29 cellular contexts compared by ENCODE assay signal in genomic region chr5:176167800-176168199, GRCh38.
A peak's percentile ranks its signal among the peaks of the same experiment; 100 is the strongest.
DNase-seq lines count a peak whose midpoint lies in the region; ATAC-seq and TF ChIP-seq lines count a peak whose summit lies in the region.
"Had no signal": no experiment of that assay in that cellular context is flagged by ENCODE, and none has a peak within 500 bp of the region (broad histone marks: within the 10 kb centered on the region; RNA-seq: fewer than 3 reads in every experiment).

No MANE protein-coding gene starts in this region.

- 76% methylated on average over 6 of the region's 6 CpGs for WGBS in mammary epithelial cell (ENCODE audit: low coverage, missing lambda C conversion rate)

- H3K4me3 Mint-ChIP-seq in naive thymus-derived CD4-positive, alpha-beta T cell, result no peak overlapping the region
- H3K4me3 Mint-ChIP-seq: activated CD8-positive, alpha-beta T cell treated with anti-CD3 and anti-CD28 coated beads, Interleukin-2, amount 10 ng/mL, durations not matched to agents 7 days and 5 days; activated naive CD8-positive, alpha-beta T cell treated with anti-CD3 and anti-CD28 coated beads, Interleukin-2, amount 10 ng/mL, durations not matched to agents 7 days and 5 days; dendritic cell treated with granulocyte-macrophage colony-stimulating factor and Interleukin-4, amounts not matched to agents 40 ng/mL and 50 ng/mL, for 4 days; GM23338; HFFc6; naive thymus-derived CD8-positive, alpha-beta T cell; T-helper 1 cell treated with Interleukin-12 subunit alpha and Interleukin-12 subunit beta and Interleukin-4 antibody, amounts not matched to agents 30 μg/mL and 1 μg/mL, for 36 hours; type B pancreatic cell had no signal

- no peaks in the 10 kb centered on the region for H3K79me2 ChIP-seq in mammary epithelial cell (ENCODE audit: insufficient read depth, low read length)

- no peak overlapping the region for H2AFZ ChIP-seq in mammary epithelial cell (ENCODE audit: low read depth, low read length)
- H2AFZ ChIP-seq: GM23338 had no signal

- H3K9ac ChIP-seq in mammary epithelial cell (ENCODE audit: insufficient read depth, low read length), result no peak overlapping the region
- H3K9ac ChIP-seq: SK-N-SH had no signal

- POLR2A ChIA-PET in naive thymus-derived CD4-positive, alpha-beta T cell (lab: Charles Lee), result no interaction called here

- H3K27ac ChIP-seq in mammary epithelial cell (ENCODE audit: insufficient read depth, low read depth, low read length), result peak overlapping the region; percentile 27
- no peak overlapping the region for H3K27ac ChIP-seq in naive thymus-derived CD4-positive, alpha-beta T cell (ENCODE audit: low read depth, low read length)
- H3K27ac ChIP-seq: ascending aorta, C4-2B, ovary, RWPE1 had no signal

- H3K9me3 Mint-ChIP-seq in naive thymus-derived CD4-positive, alpha-beta T cell, result peaks cover 0 to 4% (median 0%) of the 10 kb centered on the region in 11 donors
- H3K9me3 Mint-ChIP-seq: activated naive CD8-positive, alpha-beta T cell treated with anti-CD3 and anti-CD28 coated beads, Interleukin-2, amount 10 ng/mL, durations not matched to agents 7 days and 5 days; dendritic cell treated with granulocyte-macrophage colony-stimulating factor and Interleukin-4, amounts not matched to agents 40 ng/mL and 50 ng/mL, for 4 days; GM23338; HFFc6; T-helper 1 cell treated with Interleukin-12 subunit alpha and Interleukin-12 subunit beta and Interleukin-4 antibody, amounts not matched to agents 30 μg/mL and 1 μg/mL, for 36 hours; type B pancreatic cell had no signal

- no TSS peak for BruUV-seq in mammary epithelial cell (replicated peaks; lab: Mats Ljungman, UMichigan)

- no peaks in the 10 kb centered on the region for H3K9me3 ChIP-seq in mammary epithelial cell (replicated peaks; ENCODE audit: insufficient read depth, low read length)
- no peaks in the 10 kb centered on the region for H3K9me3 ChIP-seq in naive thymus-derived CD4-positive, alpha-beta T cell (ENCODE audit: control insufficient read depth in 2 of 3, low read length in 3 of 3)
- H3K9me3 ChIP-seq: ascending aorta, ovary, SK-N-SH had no signal

- dilution Hi-C loops in mammary epithelial cell (cut with HindIII; ENCODE audit: low sequenced_read_pairs), result no loop called here

- no peaks in the 10 kb centered on the region for H3K36me3 ChIP-seq in mammary epithelial cell (ENCODE audit: insufficient read depth, low read length)
- no peaks in the 10 kb centered on the region for H3K36me3 ChIP-seq in naive thymus-derived CD4-positive, alpha-beta T cell (ENCODE audit: control insufficient read depth in 2 of 3, insufficient read depth in 3 of 3, low read length in 3 of 3)
- H3K36me3 ChIP-seq: ascending aorta, ovary had no signal

- CTCF ChIA-PET in mammary epithelial cell (lab: Charles Lee; ENCODE audit: low non-redundant PET), result no interaction called here
- CTCF ChIA-PET in naive thymus-derived CD4-positive, alpha-beta T cell (lab: Charles Lee), result no interaction called here

- H3K4me2 ChIP-seq in mammary epithelial cell (ENCODE audit: insufficient read depth, low read depth, low read length), result no peak overlapping the region
- H3K4me2 ChIP-seq: GM23338, SK-N-SH, smooth muscle cell had no signal

- intact Hi-C loops in mammary epithelial cell (cut with micrococcal nuclease), result no loop called here
- intact Hi-C loops in naive thymus-derived CD4-positive, alpha-beta T cell (cut with micrococcal nuclease), result no loop called here

- in situ Hi-C loops in mammary epithelial cell (cut with MboI; ENCODE audit: low sequenced_read_pairs in 2 of 2), result no loop called here

- H3K4me1 Mint-ChIP-seq in naive thymus-derived CD4-positive, alpha-beta T cell, result peaks cover 0 to 2% (median 0%) of the 10 kb centered on the region in 7 donors
- H3K4me1 Mint-ChIP-seq: naive thymus-derived CD8-positive, alpha-beta T cell had no signal

- H3K27me3 ChIP-seq in mammary epithelial cell (ENCODE audit: insufficient read depth, low read length), result no peaks in the 10 kb centered on the region
- no peaks in the 10 kb centered on the region for H3K27me3 ChIP-seq in naive thymus-derived CD4-positive, alpha-beta T cell (ENCODE audit: control insufficient read depth in 2 of 2, insufficient read depth in 2 of 2, low read length in 2 of 2)
- H3K27me3 ChIP-seq: ascending aorta, ovary had no signal

- no peaks in the 10 kb centered on the region for H3K36me3 Mint-ChIP-seq in naive thymus-derived CD4-positive, alpha-beta T cell
- H3K36me3 Mint-ChIP-seq: activated naive CD8-positive, alpha-beta T cell treated with anti-CD3 and anti-CD28 coated beads, Interleukin-2, amount 10 ng/mL, durations not matched to agents 7 days and 5 days; type B pancreatic cell had no signal

- no peak overlapping the region for H3K4me3 ChIP-seq in mammary epithelial cell (replicated peaks in 1 of 3; ENCODE audit: insufficient read depth in 1 of 3, low read depth in 2 of 3, low read length in 3 of 3)
- no peak overlapping the region for H3K4me3 ChIP-seq in naive thymus-derived CD4-positive, alpha-beta T cell (ENCODE audit: low read length)
- H3K4me3 ChIP-seq: ascending aorta, GM23338, ovary, smooth muscle cell had no signal

- peaks cover 10% of the 10 kb centered on the region for H3K4me1 ChIP-seq in mammary epithelial cell (ENCODE audit: insufficient read depth, low read length)
- H3K4me1 ChIP-seq in naive thymus-derived CD4-positive, alpha-beta T cell (ENCODE audit: control insufficient read depth in 2 of 2, insufficient read depth in 2 of 2, low read length in 2 of 2), result no peaks in the 10 kb centered on the region
- H3K4me1 ChIP-seq: ascending aorta had no signal

- ATAC-seq in naive thymus-derived CD4-positive, alpha-beta T cell, result peak; percentile 20
- ATAC-seq in HG03108 (IDR thresholded peaks at IDR 0.05; ENCODE audit: unreplicated experiment) (no peak), HG02840 (IDR thresholded peaks at IDR 0.05; ENCODE audit: low FRiP score, unreplicated experiment) (no peak)
- ATAC-seq: activated CD8-positive, alpha-beta T cell treated with anti-CD3 and anti-CD28 coated beads, Interleukin-2, amount 10 ng/mL, durations not matched to agents 7 days and 5 days; GM23338; left ventricle myocardium superior; naive thymus-derived CD8-positive, alpha-beta T cell had no signal

- no peaks in the 10 kb centered on the region for H4K20me1 ChIP-seq in mammary epithelial cell (ENCODE audit: insufficient read depth, low read length)

- DNase-seq in ELR (ENCODE audit: low read depth), result peak; percentile 34
- DNase-seq in LHCN-M2 (ENCODE audit: low read depth), result peak; percentile 29
- peak; percentile 50 for DNase-seq in mammary epithelial cell
- no peak for DNase-seq in naive thymus-derived CD4-positive, alpha-beta T cell
- DNase-seq in GM10266 (ENCODE audit: extremely low spot score), result no peak
- DNase-seq: activated CD8-positive, alpha-beta T cell treated with anti-CD3 and anti-CD28 coated beads, Interleukin-2, amount 10 ng/mL, durations not matched to agents 7 days and 5 days; activated effector memory CD4-positive, alpha-beta T cell treated with Interleukin-2 at 50 U/mL for 16 hours; activated naive CD8-positive, alpha-beta T cell treated with anti-CD3 and anti-CD28 coated beads, Interleukin-2, amount 10 ng/mL, durations not matched to agents 7 days and 5 days; central memory CD4-positive, alpha-beta T cell; HFFc6; hippocampal formation; left ventricle myocardium superior; midbrain; naive thymus-derived CD8-positive, alpha-beta T cell; NCI-H1092; NCI-H187 treated with DMSO at 0.1 percent for 48 hours; NCI-H774; ovary; SK-N-SH had no signal

- no peak for TF ChIP-seq CTCF in mammary epithelial cell (conservative IDR thresholded peaks at IDR 0.05 in 1 of 2, IDR thresholded peaks at IDR 0.05 in 1 of 2; ENCODE audit: extremely low read depth in 1 of 2, insufficient read depth in 1 of 2, low read depth in 1 of 2, low read length in 2 of 2)
- TF ChIP-seq CTCF in GM10266 (IDR thresholded peaks at IDR 0.05; ENCODE audit: control insufficient read depth, insufficient read depth, low read depth, missing control alignments), result no peak

- H3K27ac Mint-ChIP-seq in naive thymus-derived CD4-positive, alpha-beta T cell, result no peak overlapping the region
- H3K27ac Mint-ChIP-seq: activated CD8-positive, alpha-beta T cell treated with anti-CD3 and anti-CD28 coated beads, Interleukin-2, amount 10 ng/mL, durations not matched to agents 7 days and 5 days; activated naive CD8-positive, alpha-beta T cell treated with anti-CD3 and anti-CD28 coated beads, Interleukin-2, amount 10 ng/mL, durations not matched to agents 7 days and 5 days; dendritic cell treated with granulocyte-macrophage colony-stimulating factor and Interleukin-4, amounts not matched to agents 40 ng/mL and 50 ng/mL, for 4 days; GM23338; HFFc6; naive thymus-derived CD8-positive, alpha-beta T cell; T-helper 1 cell treated with Interleukin-12 subunit alpha and Interleukin-12 subunit beta and Interleukin-4 antibody, amounts not matched to agents 30 μg/mL and 1 μg/mL, for 36 hours; type B pancreatic cell had no signal

- H3K27me3 Mint-ChIP-seq in naive thymus-derived CD4-positive, alpha-beta T cell, result peaks cover 8 to 66% (median 37%) of the 10 kb centered on the region in 5 donors

Comparison
In these comparisons a context has a peak if more than half of its experiments do, and no peak if none do; other contexts are left out.
1. DNase-seq: peak in ELR (single experiment), LHCN-M2 (single experiment) and mammary epithelial cell (single experiment); none in naive thymus-derived CD4-positive, alpha-beta T cell (0 of 9) and GM10266 (single experiment).